37 cellular contexts compared by ENCODE assay signal in the genomic region with DNA sequence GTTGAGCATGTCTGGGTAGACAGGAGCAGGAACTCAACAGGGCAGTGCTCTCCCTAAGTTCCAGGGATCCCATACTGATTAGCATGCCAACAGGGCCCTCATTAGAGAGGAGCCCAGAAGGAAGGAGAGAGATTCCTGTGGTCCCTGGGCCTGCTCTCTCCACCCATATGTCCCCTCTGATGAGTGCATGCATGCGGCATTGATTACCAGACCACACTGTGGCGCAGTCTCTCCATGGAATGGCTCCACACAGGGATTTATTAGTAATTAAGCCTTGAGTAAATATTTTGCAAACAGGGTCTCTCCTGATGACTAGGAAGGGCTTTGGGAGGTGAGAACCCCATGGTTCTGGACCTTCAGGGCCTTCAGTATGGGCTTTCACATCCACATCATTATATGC. TPM values are rescaled to one million over a fixed set of nuclear protein-coding genes. Genes with fewer than 3 reads are reported as not detected.
"Had no signal": no experiment of that assay in that cellular context is flagged by ENCODE, and none has a peak within 500 bp of the region (broad histone marks: within the 10 kb centered on the region; RNA-seq: fewer than 3 reads in every experiment).

No MANE protein-coding gene starts in this region.

- FAIRE-seq: astrocyte, bronchial epithelial cell, TTC549 had no signal

- H3K9ac ChIP-seq: SK-N-SH had no signal

- H3K9me3 ChIP-seq: adrenal gland, MG63, SJSA1 had no signal

- H3K4me3 Mint-ChIP-seq: activated CD4-positive, alpha-beta T cell treated with anti-CD3 and anti-CD28 coated beads for 36 hours; activated CD4-positive, alpha-beta T cell treated with anti-CD3 and anti-CD28 coated beads, Interleukin-2, amount 10 ng/mL, durations not matched to agents 7 days and 5 days; activated naive CD4-positive, alpha-beta T cell treated with anti-CD3 and anti-CD28 coated beads for 36 hours; activated T-cell treated with anti-CD3 and anti-CD28 coated beads, Interleukin-2, amount 50 U/mL, for 4 hours; activated T-helper 1 cell treated with anti-CD3 and anti-CD28 coated beads, Interleukin-12 subunit alpha, Interleukin-12 subunit beta, Interleukin-2, Interleukin-4 antibody, amounts not matched to agents 30 ng/mL and 10 ng/mL and 1 ng/mL, durations not matched to agents 14 hours and 24 hours and 36 hours; brain; T-helper 1 cell treated with Interleukin-12 subunit alpha and Interleukin-12 subunit beta and Interleukin-4 antibody, amounts not matched to agents 30 μg/mL and 1 μg/mL, for 36 hours; T-helper 2 cell treated with Interferon-gamma antibody and Interleukin-4, amounts not matched to agents 5 μg/mL and 100 μg/mL, for 36 hours had no signal

- H3K4me1 Mint-ChIP-seq: activated CD4-positive, alpha-beta T cell treated with anti-CD3 and anti-CD28 coated beads for 36 hours; activated CD4-positive, alpha-beta T cell treated with anti-CD3 and anti-CD28 coated beads, Interleukin-2, amount 10 ng/mL, durations not matched to agents 7 days and 5 days had no signal

- H3K4me1 ChIP-seq: adrenal gland, SJSA1 had no signal

- H3K36me3 ChIP-seq: adrenal gland, MG63, SJSA1 had no signal

- H3K27ac ChIP-seq: adrenal gland, SJSA1 had no signal

- H3K27me3 ChIP-seq: adrenal gland, MG63, SJSA1 had no signal

- H3K9me2 ChIP-seq: SK-N-SH had no signal

- ATAC-seq: activated CD4-positive, alpha-beta T cell treated with anti-CD3 and anti-CD28 coated beads for 36 hours; activated CD4-positive, CD25-positive, alpha-beta regulatory T cell treated with anti-CD3 and anti-CD28 coated beads, Interleukin-2, amount 50 U/mL, for 24 hours; activated naive CD4-positive, alpha-beta T cell treated with anti-CD3 and anti-CD28 coated beads, Interleukin-2, amount 50 U/mL, for 72 hours; activated T-cell treated with anti-CD3 and anti-CD28 coated beads, Interleukin-2, amount 50 U/mL, for 4 hours; Panc1 had no signal

- H3K9me3 Mint-ChIP-seq: activated naive CD4-positive, alpha-beta T cell treated with anti-CD3 and anti-CD28 coated beads for 36 hours; activated T-helper 1 cell treated with anti-CD3 and anti-CD28 coated beads, Interleukin-12 subunit alpha, Interleukin-12 subunit beta, Interleukin-2, Interleukin-4 antibody, amounts not matched to agents 30 ng/mL and 10 ng/mL and 1 ng/mL, durations not matched to agents 14 hours and 24 hours and 36 hours; T-helper 1 cell treated with Interleukin-12 subunit alpha and Interleukin-12 subunit beta and Interleukin-4 antibody, amounts not matched to agents 30 μg/mL and 1 μg/mL, for 36 hours; T-helper 2 cell treated with Interferon-gamma antibody and Interleukin-4, amounts not matched to agents 5 μg/mL and 100 μg/mL, for 36 hours had no signal

- H3K27ac Mint-ChIP-seq: activated CD4-positive, alpha-beta T cell treated with anti-CD3 and anti-CD28 coated beads for 36 hours; activated CD4-positive, alpha-beta T cell treated with anti-CD3 and anti-CD28 coated beads, Interleukin-2, amount 10 ng/mL, durations not matched to agents 7 days and 5 days; activated naive CD4-positive, alpha-beta T cell treated with anti-CD3 and anti-CD28 coated beads for 36 hours; activated naive CD4-positive, alpha-beta T cell treated with anti-CD3 and anti-CD28 coated beads, Interleukin-2, amount 50 U/mL, for 72 hours; activated T-helper 1 cell treated with anti-CD3 and anti-CD28 coated beads, Interleukin-12 subunit alpha, Interleukin-12 subunit beta, Interleukin-2, Interleukin-4 antibody, amounts not matched to agents 30 ng/mL and 10 ng/mL and 1 ng/mL, durations not matched to agents 14 hours and 24 hours and 36 hours; brain; T-helper 1 cell treated with Interleukin-12 subunit alpha and Interleukin-12 subunit beta and Interleukin-4 antibody, amounts not matched to agents 30 μg/mL and 1 μg/mL, for 36 hours; T-helper 2 cell treated with Interferon-gamma antibody and Interleukin-4, amounts not matched to agents 5 μg/mL and 100 μg/mL, for 36 hours had no signal

- H3K4me2 ChIP-seq: SK-N-SH had no signal

- H3K36me3 Mint-ChIP-seq: activated naive CD4-positive, alpha-beta T cell treated with anti-CD3 and anti-CD28 coated beads, Interleukin-2, amount 50 U/mL, for 72 hours; brain had no signal

- H3K4me3 ChIP-seq: adrenal gland, MG63, SJSA1 had no signal

- DNase-seq: activated CD4-positive, alpha-beta T cell treated with anti-CD3 and anti-CD28 coated beads for 36 hours; activated CD4-positive, alpha-beta T cell treated with anti-CD3 and anti-CD28 coated beads, Interleukin-2, amount 10 ng/mL, durations not matched to agents 7 days and 5 days; activated CD4-positive, alpha-beta T cell treated with anti-CD3 and anti-CD28 coated beads, Interleukin-2, amount 50 U/mL, for 48 hours; activated CD8-positive, alpha-beta memory T cell treated with anti-CD3 and anti-CD28 coated beads, Interleukin-2, amount 50 U/mL, for 4 hours; activated gamma-delta T cell treated with Interleukin-2 at 50 U/mL for 16 hours; activated naive CD4-positive, alpha-beta T cell treated with anti-CD3 and anti-CD28 coated beads for 36 hours; activated T-cell treated with anti-CD3 and anti-CD28 coated beads for 4 hours; activated T-cell treated with anti-CD3 and anti-CD28 coated beads, Interleukin-2, amount 50 U/mL, for 4 hours; adrenal gland; caudate nucleus; cerebellar nuclear complex; Kasumi-1; MG63; NCI-H1048; NCI-H1105 treated with DMSO at 0.1 percent for 48 hours; NCI-H1436; NCI-H1694 treated with DMSO at 0.1 percent for 48 hours; NCI-H2029; NCI-H2107; NCI-H2171; NCI-H510A; NCI-H526; NCI-H774; RPMI8226; SHP77 treated with DMSO at 0.1 percent for 48 hours; SK-N-SH had no signal

RNA-seq across cellular contexts. Expression of gene ST8SIA2, which starts 60.0 kb away (rescaled TPM):
- total RNA-seq: activated CD4-positive, alpha-beta T cell treated with anti-CD3 and anti-CD28 coated beads for 36 hours; activated CD4-positive, alpha-beta T cell treated with anti-CD3 and anti-CD28 coated beads, Interleukin-2, amount 10 ng/mL, durations not matched to agents 7 days and 5 days; activated naive CD4-positive, alpha-beta T cell treated with anti-CD3 and anti-CD28 coated beads for 36 hours; activated naive CD4-positive, alpha-beta T cell treated with anti-CD3 and anti-CD28 coated beads, Interleukin-2, amount 50 U/mL, for 72 hours; activated T-cell treated with anti-CD3 and anti-CD28 coated beads, Interleukin-2, amount 50 U/mL, for 4 hours; activated T-helper 1 cell treated with anti-CD3 and anti-CD28 coated beads, Interleukin-12 subunit alpha, Interleukin-12 subunit beta, Interleukin-2, Interleukin-4 antibody, amounts not matched to agents 30 ng/mL and 10 ng/mL and 1 ng/mL, durations not matched to agents 14 hours and 24 hours and 36 hours; bronchial epithelial cell had no signal
